Comparison of ENCODE assay signal across 1 cellular context in the genomic region with DNA sequence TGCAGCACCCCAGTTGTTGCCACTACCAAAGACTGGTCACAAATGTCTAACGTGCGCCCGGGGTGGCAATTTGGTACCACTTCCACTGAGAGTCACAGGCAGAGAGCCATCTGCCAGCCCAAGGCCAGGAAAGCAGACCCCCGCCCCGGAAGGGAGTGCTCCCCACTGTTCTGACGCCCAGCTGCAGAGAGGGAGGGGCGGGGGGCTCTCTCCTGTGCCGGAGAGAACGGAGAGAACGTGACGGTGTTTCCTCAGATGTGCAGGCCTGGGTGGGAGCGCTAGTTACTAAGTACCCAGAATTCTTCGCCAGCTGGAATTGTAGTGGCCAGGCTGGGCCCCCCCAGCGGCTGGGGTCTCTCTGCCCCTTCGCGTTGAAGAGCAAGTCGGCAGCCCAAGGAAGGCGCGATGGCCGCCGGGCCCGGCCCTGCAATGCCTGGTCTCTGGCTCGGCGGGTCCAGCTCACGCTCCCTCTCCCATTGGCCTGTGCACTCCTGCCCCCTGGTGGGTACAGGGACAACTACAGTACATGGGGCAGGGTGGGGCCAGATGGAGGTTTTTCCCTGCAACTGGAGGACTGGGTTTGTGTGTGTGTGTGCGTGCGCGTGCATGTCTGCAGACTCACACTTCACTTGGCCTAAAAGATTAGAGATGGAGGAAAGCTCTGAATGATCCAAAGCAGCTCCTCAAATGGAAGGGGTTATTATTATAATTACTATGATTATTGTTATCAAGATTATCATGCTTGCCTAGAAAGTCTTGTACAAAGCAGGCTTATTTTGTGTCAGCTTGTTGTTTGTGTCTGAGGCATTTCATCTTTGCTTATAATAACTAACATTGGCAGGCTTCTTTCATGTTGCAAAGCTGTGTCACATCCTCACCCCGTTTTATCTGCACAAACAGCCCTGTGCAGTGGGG.
TF ChIP-seq lines count a peak whose summit lies in the region.

No MANE protein-coding gene starts in this region.

TF ChIP-seq in GM23338, 12 proteins besides CTCF, POLR2A, EP300 and RAD21 (continued from another document):
- TF ChIP-seq POLR2AphosphoS5 (IDR thresholded peaks at IDR 0.05; ENCODE audit: low read depth) = no peak
- TF ChIP-seq, protein P1, sequence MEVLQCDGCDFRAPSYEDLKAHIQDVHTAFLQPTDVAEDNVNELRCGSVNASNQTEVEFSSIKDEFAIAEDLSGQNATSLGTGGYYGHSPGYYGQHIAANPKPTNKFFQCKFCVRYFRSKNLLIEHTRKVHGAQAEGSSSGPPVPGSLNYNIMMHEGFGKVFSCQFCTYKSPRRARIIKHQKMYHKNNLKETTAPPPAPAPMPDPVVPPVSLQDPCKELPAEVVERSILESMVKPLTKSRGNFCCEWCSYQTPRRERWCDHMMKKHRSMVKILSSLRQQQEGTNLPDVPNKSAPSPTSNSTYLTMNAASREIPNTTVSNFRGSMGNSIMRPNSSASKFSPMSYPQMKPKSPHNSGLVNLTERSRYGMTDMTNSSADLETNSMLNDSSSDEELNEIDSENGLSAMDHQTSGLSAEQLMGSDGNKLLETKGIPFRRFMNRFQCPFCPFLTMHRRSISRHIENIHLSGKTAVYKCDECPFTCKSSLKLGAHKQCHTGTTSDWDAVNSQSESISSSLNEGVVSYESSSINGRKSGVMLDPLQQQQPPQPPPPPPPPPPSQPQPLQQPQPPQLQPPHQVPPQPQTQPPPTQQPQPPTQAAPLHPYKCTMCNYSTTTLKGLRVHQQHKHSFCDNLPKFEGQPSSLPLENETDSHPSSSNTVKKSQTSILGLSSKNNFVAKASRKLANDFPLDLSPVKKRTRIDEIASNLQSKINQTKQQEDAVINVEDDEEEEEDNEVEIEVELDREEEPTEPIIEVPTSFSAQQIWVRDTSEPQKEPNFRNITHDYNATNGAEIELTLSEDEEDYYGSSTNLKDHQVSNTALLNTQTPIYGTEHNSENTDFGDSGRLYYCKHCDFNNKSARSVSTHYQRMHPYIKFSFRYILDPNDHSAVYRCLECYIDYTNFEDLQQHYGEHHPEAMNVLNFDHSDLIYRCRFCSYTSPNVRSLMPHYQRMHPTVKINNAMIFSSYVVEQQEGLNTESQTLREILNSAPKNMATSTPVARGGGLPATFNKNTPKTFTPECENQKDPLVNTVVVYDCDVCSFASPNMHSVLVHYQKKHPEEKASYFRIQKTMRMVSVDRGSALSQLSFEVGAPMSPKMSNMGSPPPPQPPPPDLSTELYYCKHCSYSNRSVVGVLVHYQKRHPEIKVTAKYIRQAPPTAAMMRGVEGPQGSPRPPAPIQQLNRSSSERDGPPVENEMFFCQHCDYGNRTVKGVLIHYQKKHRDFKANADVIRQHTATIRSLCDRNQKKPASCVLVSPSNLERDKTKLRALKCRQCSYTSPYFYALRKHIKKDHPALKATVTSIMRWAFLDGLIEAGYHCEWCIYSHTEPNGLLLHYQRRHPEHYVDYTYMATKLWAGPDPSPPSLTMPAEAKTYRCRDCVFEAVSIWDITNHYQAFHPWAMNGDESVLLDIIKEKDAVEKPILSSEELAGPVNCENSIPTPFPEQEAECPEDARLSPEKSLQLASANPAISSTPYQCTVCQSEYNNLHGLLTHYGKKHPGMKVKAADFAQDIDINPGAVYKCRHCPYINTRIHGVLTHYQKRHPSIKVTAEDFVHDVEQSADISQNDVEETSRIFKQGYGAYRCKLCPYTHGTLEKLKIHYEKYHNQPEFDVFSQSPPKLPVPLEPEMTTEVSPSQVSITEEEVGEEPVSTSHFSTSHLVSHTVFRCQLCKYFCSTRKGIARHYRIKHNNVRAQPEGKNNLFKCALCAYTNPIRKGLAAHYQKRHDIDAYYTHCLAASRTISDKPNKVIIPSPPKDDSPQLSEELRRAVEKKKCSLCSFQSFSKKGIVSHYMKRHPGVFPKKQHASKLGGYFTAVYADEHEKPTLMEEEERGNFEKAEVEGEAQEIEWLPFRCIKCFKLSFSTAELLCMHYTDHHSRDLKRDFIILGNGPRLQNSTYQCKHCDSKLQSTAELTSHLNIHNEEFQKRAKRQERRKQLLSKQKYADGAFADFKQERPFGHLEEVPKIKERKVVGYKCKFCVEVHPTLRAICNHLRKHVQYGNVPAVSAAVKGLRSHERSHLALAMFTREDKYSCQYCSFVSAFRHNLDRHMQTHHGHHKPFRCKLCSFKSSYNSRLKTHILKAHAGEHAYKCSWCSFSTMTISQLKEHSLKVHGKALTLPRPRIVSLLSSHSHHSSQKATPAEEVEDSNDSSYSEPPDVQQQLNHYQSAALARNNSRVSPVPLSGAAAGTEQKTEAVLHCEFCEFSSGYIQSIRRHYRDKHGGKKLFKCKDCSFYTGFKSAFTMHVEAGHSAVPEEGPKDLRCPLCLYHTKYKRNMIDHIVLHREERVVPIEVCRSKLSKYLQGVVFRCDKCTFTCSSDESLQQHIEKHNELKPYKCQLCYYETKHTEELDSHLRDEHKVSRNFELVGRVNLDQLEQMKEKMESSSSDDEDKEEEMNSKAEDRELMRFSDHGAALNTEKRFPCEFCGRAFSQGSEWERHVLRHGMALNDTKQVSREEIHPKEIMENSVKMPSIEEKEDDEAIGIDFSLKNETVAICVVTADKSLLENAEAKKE (CRISPR knock-in tag; IDR thresholded peaks at IDR 0.05) = no peak
- no peak for TF ChIP-seq CREB1 (CRISPR knock-in tag; IDR thresholded peaks at IDR 0.05; ENCODE audit: low read depth)
- no peak for TF ChIP-seq ZNF114 (CRISPR knock-in tag; IDR thresholded peaks at IDR 0.05)
- no peak for TF ChIP-seq STAT1 (IDR thresholded peaks at IDR 0.05; ENCODE audit: unreplicated experiment)
